In the genomic region with DNA sequence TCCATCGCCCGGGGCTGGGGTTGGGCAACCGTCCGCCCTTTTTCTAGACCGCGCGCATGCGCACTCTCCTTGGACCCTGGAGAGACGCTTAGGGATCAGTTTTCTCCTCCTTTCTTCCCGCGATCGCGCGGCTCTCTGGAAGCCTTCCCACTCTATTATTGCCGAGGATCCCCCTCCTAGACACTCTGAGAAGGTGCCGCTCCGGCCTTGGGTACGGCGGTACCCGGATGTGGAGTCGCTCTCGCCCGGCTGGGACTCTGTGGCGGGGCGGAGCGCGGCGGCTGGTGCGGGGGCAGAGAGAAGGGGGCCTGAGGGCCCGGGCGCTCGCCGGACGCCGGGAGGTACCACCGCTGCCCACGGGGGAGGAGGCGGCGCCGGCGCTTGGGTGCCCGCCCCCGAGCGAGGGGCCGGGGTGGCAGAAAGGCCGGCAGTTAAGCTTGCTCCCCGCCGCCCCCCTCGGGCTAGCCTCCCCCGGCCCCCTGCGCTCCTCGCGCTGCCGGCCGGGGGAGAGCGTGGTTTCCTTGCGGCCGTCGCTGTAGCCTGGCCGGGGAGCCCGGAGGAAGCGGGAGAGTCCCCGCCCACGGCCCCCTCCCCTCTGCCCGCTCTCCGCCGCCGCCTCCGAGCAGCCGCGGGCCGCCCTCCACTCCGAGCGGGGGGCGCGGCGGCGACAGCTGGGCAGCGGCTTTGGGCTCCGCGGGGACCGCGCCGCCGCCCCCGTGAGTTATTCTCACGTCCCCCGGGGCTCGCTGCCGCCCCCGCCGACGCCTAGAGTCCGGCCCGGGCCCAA, we compare ENCODE assay signal across 1 cellular context.
TF ChIP-seq lines count a peak whose summit lies in the region.

A gene (plus strand): TSS at position 69 of the 787 bp plus-strand sequence. CDS start 792 bp downstream, outside the sequence.

TF ChIP-seq in SK-N-SH, 30 proteins besides CTCF, POLR2A, EP300 and RAD21 (continued from another document):
- TF ChIP-seq, protein P1, sequence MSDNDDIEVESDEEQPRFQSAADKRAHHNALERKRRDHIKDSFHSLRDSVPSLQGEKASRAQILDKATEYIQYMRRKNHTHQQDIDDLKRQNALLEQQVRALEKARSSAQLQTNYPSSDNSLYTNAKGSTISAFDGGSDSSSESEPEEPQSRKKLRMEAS (IDR thresholded peaks at IDR 0.05; ENCODE audit: low read depth): no peak
- TF ChIP-seq RCOR1 (IDR thresholded peaks at IDR 0.05; ENCODE audit: low read length) (no peak), MXI1 (IDR thresholded peaks at IDR 0.05; ENCODE audit: low read depth, low read length) (no peak; the same call in 1 of the 2 replicates), ELF1 (IDR thresholded peaks at IDR 0.05) (no peak), TCF12 (IDR thresholded peaks at IDR 0.05) (no peak), RXRA (IDR thresholded peaks at IDR 0.05; ENCODE audit: borderline replicate concordance, low read depth) (no peak), FOXJ3 (CRISPR knock-in tag; IDR thresholded peaks at IDR 0.05) (no peak), CHD2 (IDR thresholded peaks at IDR 0.05; ENCODE audit: low read length, partially characterized antibody) (no peak), NFIC (IDR thresholded peaks at IDR 0.05; ENCODE audit: borderline replicate concordance) (peak; percentile 23; the same call in 1 of the 2 replicates), EZH2phosphoT487 (IDR thresholded peaks at IDR 0.05; ENCODE audit: borderline replicate concordance, low read depth) (no peak), JUND (IDR thresholded peaks at IDR 0.05) (no peak), SMC3 (IDR thresholded peaks at IDR 0.05; ENCODE audit: low read depth, low read length) (no peak), YY1 (IDR thresholded peaks at IDR 0.05; ENCODE audit: low read depth) (0 out of 2 replicates have a peak, but pooled peaks have one; percentile 37), MEF2A (IDR thresholded peaks at IDR 0.05; ENCODE audit: borderline replicate concordance, low read depth) (no peak), POLR2AphosphoS5 (IDR thresholded peaks at IDR 0.05; ENCODE audit: low read depth, low read length) (peak; percentile 84; the same call in 1 of the 2 replicates)
- TF ChIP-seq, protein P2, sequence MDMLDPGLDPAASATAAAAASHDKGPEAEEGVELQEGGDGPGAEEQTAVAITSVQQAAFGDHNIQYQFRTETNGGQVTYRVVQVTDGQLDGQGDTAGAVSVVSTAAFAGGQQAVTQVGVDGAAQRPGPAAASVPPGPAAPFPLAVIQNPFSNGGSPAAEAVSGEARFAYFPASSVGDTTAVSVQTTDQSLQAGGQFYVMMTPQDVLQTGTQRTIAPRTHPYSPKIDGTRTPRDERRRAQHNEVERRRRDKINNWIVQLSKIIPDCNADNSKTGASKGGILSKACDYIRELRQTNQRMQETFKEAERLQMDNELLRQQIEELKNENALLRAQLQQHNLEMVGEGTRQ (IDR thresholded peaks at IDR 0.05; ENCODE audit: borderline replicate concordance, low read depth, low read length): no peak
- TF ChIP-seq, protein P3, sequence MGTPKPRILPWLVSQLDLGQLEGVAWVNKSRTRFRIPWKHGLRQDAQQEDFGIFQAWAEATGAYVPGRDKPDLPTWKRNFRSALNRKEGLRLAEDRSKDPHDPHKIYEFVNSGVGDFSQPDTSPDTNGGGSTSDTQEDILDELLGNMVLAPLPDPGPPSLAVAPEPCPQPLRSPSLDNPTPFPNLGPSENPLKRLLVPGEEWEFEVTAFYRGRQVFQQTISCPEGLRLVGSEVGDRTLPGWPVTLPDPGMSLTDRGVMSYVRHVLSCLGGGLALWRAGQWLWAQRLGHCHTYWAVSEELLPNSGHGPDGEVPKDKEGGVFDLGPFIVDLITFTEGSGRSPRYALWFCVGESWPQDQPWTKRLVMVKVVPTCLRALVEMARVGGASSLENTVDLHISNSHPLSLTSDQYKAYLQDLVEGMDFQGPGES (IDR thresholded peaks at IDR 0.05; ENCODE audit: low read depth, low read length): no peak
- TF ChIP-seq, protein P4, sequence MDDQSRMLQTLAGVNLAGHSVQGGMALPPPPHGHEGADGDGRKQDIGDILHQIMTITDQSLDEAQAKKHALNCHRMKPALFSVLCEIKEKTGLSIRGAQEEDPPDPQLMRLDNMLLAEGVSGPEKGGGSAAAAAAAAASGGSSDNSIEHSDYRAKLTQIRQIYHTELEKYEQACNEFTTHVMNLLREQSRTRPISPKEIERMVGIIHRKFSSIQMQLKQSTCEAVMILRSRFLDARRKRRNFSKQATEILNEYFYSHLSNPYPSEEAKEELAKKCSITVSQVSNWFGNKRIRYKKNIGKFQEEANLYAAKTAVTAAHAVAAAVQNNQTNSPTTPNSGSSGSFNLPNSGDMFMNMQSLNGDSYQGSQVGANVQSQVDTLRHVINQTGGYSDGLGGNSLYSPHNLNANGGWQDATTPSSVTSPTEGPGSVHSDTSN (IDR thresholded peaks at IDR 0.05): no peak
TF ChIP-seq in SK-N-SH: peak in this region for 5.
